In the genomic region with DNA sequence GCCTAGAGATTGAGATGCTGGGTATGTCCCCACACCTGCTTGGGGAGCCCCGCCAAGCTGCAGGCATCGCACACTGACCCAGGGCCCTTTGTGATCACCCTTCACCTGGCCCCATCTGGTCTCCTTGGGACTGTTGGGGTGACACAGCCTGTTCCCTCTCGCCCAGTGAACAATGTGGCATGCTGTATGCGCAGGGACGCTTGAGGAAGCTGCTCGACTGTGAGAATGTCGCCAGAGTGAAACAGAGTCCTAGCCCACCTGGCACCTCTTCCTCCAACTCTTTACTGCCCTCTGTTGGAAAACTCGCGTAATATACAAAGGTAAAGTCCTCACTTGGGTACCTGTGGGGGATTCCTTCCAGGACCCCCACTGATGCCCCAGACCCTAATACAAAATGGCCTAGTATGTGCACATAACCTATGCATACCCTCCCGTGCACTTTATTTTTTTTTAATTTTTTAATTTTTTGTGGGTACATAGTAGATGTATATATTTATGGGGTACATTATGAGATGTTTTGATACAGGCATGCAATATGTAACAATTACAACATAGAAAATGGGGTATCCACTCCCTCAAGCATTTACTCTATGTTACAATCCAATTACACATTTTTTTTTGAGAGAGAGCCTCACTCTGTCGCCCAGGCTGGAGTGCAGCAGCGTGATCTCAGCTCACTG, we compare ENCODE assay signal across 6 cellular contexts. TPM values are rescaled to one million over a fixed set of nuclear protein-coding genes. Genes with fewer than 3 reads are reported as not detected.
A peak's percentile ranks its signal among the peaks of the same experiment; 100 is the strongest.
DNase-seq lines count a peak whose midpoint lies in the region; ATAC-seq and TF ChIP-seq lines count a peak whose summit lies in the region.

No MANE protein-coding gene starts in this region.

- POLR2A ChIA-PET in CD8-positive, alpha-beta T cell (lab: Charles Lee): interaction anchor here (0.5 to 2.3 kb wide), 4 partner anchors 9 to 104 kb away, joined by 3 to 10 read pairs (median 3); partner anchors contain the start of genes BLOC1S3 and TRAPPC6A

- H3K79me2 ChIP-seq in MM.1S (ENCODE audit: low read length): no peaks in the 10 kb centered on the region

- H3K27me3 Mint-ChIP-seq in CD8-positive, alpha-beta T cell (ENCODE audit: low read depth): no peaks in the 10 kb centered on the region

- H3K27me3 ChIP-seq in CD8-positive, alpha-beta T cell (ENCODE audit: insufficient read depth, low read length): no peaks in the 10 kb centered on the region
- H3K27me3 ChIP-seq in MM.1S (replicated peaks; ENCODE audit: insufficient read depth, low read length): no peaks in the 10 kb centered on the region

- H3K4me1 Mint-ChIP-seq in CD8-positive, alpha-beta T cell (ENCODE audit: low read depth): peaks cover 8% of the 10 kb centered on the region

- peak; percentile 73 for TF ChIP-seq CTCF in CD8-positive, alpha-beta T cell (IDR thresholded peaks at IDR 0.05)
- peak; percentile 68 for TF ChIP-seq CTCF in MM.1S (IDR thresholded peaks at IDR 0.05; ENCODE audit: low read length)
- peak; percentile 62 for TF ChIP-seq CTCF in cardiac fibroblast (IDR thresholded peaks at IDR 0.05; ENCODE audit: low read depth, low read length)

- no peaks in the 10 kb centered on the region for H3K36me3 ChIP-seq in CD8-positive, alpha-beta T cell (ENCODE audit: insufficient read depth, low read length)
- no peaks in the 10 kb centered on the region for H3K36me3 ChIP-seq in MM.1S (replicated peaks; ENCODE audit: insufficient read depth, low read length)

- peaks cover 5% of the 10 kb centered on the region for H3K36me3 Mint-ChIP-seq in CD8-positive, alpha-beta T cell

- H3K4me3 ChIP-seq in CD8-positive, alpha-beta T cell (ENCODE audit: low read depth, low read length): peak overlapping the region; percentile 39
- H3K4me3 ChIP-seq in MM.1S (ENCODE audit: low read length) (no peak overlapping the region), cardiac fibroblast (replicated peaks in 1 of 2; ENCODE audit: low read depth in 2 of 2, low read length in 2 of 2) (no peak overlapping the region)

- H3K4me3 Mint-ChIP-seq in CD8-positive, alpha-beta T cell: no peak overlapping the region

- peak overlapping the region; percentile 30; the same call in 1 of the 2 replicates for H3K4me2 ChIP-seq in MM.1S (ENCODE audit: low read depth, low read length)

- H3K9ac ChIP-seq in MM.1S (ENCODE audit: low read length): no peak overlapping the region

- no peaks in the 10 kb centered on the region for H3K9me3 ChIP-seq in CD8-positive, alpha-beta T cell (ENCODE audit: low read length)
- no peaks in the 10 kb centered on the region for H3K9me3 ChIP-seq in MM.1S (replicated peaks; ENCODE audit: insufficient read depth, low read length)

- H3K27ac ChIP-seq in CD8-positive, alpha-beta T cell (ENCODE audit: low read depth, low read length): no peak overlapping the region
- no peak overlapping the region for H3K27ac ChIP-seq in MM.1S (ENCODE audit: low read length)

- peaks cover 5% of the 10 kb centered on the region for H3K4me1 ChIP-seq in CD8-positive, alpha-beta T cell (ENCODE audit: insufficient read depth, low read length)
- no peaks in the 10 kb centered on the region for H3K4me1 ChIP-seq in MM.1S (ENCODE audit: low read length)

- no peaks in the 10 kb centered on the region for H3F3A ChIP-seq in MM.1S (ENCODE audit: insufficient read depth, low read length)

- ATAC-seq in CD8-positive, alpha-beta T cell: peak; percentile 97
- ATAC-seq in GM19328 (IDR thresholded peaks at IDR 0.05; ENCODE audit: unreplicated experiment): no peak

- H3K9me2 ChIP-seq in MM.1S (replicated peaks; ENCODE audit: insufficient read depth, low read length): no peaks in the 10 kb centered on the region

- H3K9me3 Mint-ChIP-seq in CD8-positive, alpha-beta T cell: no peaks in the 10 kb centered on the region

- no peak overlapping the region for H3K27ac Mint-ChIP-seq in CD8-positive, alpha-beta T cell

- CTCF ChIA-PET in CD8-positive, alpha-beta T cell (lab: Charles Lee): interaction anchor here (0.6 to 2.3 kb wide), 11 partner anchors 9 to 403 kb away, joined by 3 to 7 read pairs (median 3); partner anchors contain the start of genes BLOC1S3, CLASRP and TRAPPC6A

- peak overlapping the region; percentile 8; the same call in 1 of the 2 replicates for H2AFZ ChIP-seq in MM.1S (ENCODE audit: low read length)

- peak in 4 of 7 experiments; percentile 25 to 54 (median 36) for DNase-seq in CD8-positive, alpha-beta T cell
- DNase-seq in MM.1S: peak; percentile 61
- DNase-seq in cardiac fibroblast (ENCODE audit: low read depth in 2 of 2): peak in 1 of 2 donors; percentile 15
- peak; percentile 33 for DNase-seq in retina
- DNase-seq in dedifferentiated amniotic fluid mesenchymal stem cell (ENCODE audit: extremely low spot score): no peak

- no peaks in the 10 kb centered on the region for H4K20me1 ChIP-seq in MM.1S (ENCODE audit: insufficient read depth, low read length)

- intact Hi-C loops in CD8-positive, alpha-beta T cell (cut with DNase I, micrococcal nuclease): loop anchor here in 1 of 2 experiments (2.0 to 5.0 kb wide), 3 partner anchors 35 to 285 kb away; no protein-coding TSS in a partner anchor

RNA-seq across cellular contexts. Expression of gene BLOC1S3, which starts 9.0 kb away (rescaled TPM):
- 10 to 100 TPM; 17.7 to 21.6 TPM for total RNA-seq in CD8-positive, alpha-beta T cell

RNA-seq across cellular contexts. Expression of gene TRAPPC6A, which starts 9.5 kb away (rescaled TPM):
- 10 to 100 TPM; 31.9 to 35.9 TPM for total RNA-seq in CD8-positive, alpha-beta T cell

RNA-seq across cellular contexts. Expression of gene NKPD1, which starts 26.8 kb away (rescaled TPM):
- under 1 TPM; 0.81 to 0.87 TPM for total RNA-seq in CD8-positive, alpha-beta T cell

RNA-seq across cellular contexts. Expression of gene EXOC3L2, which starts 57.6 kb away (rescaled TPM):
- total RNA-seq in CD8-positive, alpha-beta T cell: not detected
